Comparison of ENCODE assay signal across 11 cellular contexts in genomic region chr5:89968870-89969472, GRCh38.
A peak's percentile ranks its signal among the peaks of the same experiment; 100 is the strongest.
DNase-seq lines count a peak whose midpoint lies in the region; ATAC-seq and TF ChIP-seq lines count a peak whose summit lies in the region.
"Had no signal": no experiment of that assay in that cellular context is flagged by ENCODE, and none has a peak within 500 bp of the region (broad histone marks: within the 10 kb centered on the region; RNA-seq: fewer than 3 reads in every experiment).

No MANE protein-coding gene starts in this region.

- TF ChIP-seq POLR2A in testis (IDR thresholded peaks at IDR 0.05): no peak

- no peak overlapping the region for H2BK5ac ChIP-seq in mesenchymal stem cell (ENCODE audit: low read depth, low read length, poor library complexity, severe bottlenecking)

- DNase-seq in adipocyte (ENCODE audit: low read depth) (peak; percentile 65), mesenchymal stem cell (peak; percentile 30), testis (peak; percentile 32), NCI-H69 (lab: John Stamatoyannopoulos, UW) (no peak)
- DNase-seq: activated CD8-positive, alpha-beta T cell treated with anti-CD3 and anti-CD28 coated beads for 36 hours; CD4-positive, alpha-beta memory T cell; erythroblast; stimulated activated CD4-positive, alpha-beta T cell treated with anti-CD3 and anti-CD28 coated beads, Interleukin-4, amount 100 ng/mL, for 1 hour had no signal

- H3K79me1 ChIP-seq in mesenchymal stem cell (replicated peaks; ENCODE audit: low read length, poor library complexity, severe bottlenecking): no peaks in the 10 kb centered on the region

- no peak overlapping the region for H2BK12ac ChIP-seq in mesenchymal stem cell (ENCODE audit: low read length in 2 of 2)

- no peak overlapping the region for H3K4me3 ChIP-seq in adipocyte (ENCODE audit: low read length)
- no peak overlapping the region for H3K4me3 ChIP-seq in ectodermal cell (ENCODE audit: insufficient read depth, low read depth, low read length)
- no peak overlapping the region for H3K4me3 ChIP-seq in mesenchymal stem cell (ENCODE audit: insufficient read depth in 1 of 2, low read depth in 1 of 2, low read length in 2 of 2)
- no peak overlapping the region for H3K4me3 ChIP-seq in testis

- H3K27me3 ChIP-seq in adipocyte (replicated peaks; ENCODE audit: control insufficient read depth, insufficient read depth, low read length) (no peaks in the 10 kb centered on the region), ectodermal cell (ENCODE audit: control insufficient read depth, insufficient read depth, low read length, poor library complexity, severe bottlenecking) (no peaks in the 10 kb centered on the region), mesenchymal stem cell (ENCODE audit: control insufficient read depth in 1 of 2, insufficient read depth in 1 of 2, low read length in 2 of 2) (no peaks in the 10 kb centered on the region), testis (no peaks in the 10 kb centered on the region)

- H3K9me3 ChIP-seq in adipocyte (ENCODE audit: control insufficient read depth, low read length): no peaks in the 10 kb centered on the region
- H3K9me3 ChIP-seq in ectodermal cell (ENCODE audit: control insufficient read depth, low read length): no peaks in the 10 kb centered on the region
- no peaks in the 10 kb centered on the region for H3K9me3 ChIP-seq in mesenchymal stem cell (ENCODE audit: control insufficient read depth, low read length)
- H3K9me3 ChIP-seq in testis: no peaks in the 10 kb centered on the region

- no peak overlapping the region for H4K8ac ChIP-seq in mesenchymal stem cell (ENCODE audit: low read length)

- H3K4me1 ChIP-seq in adipocyte (ENCODE audit: control insufficient read depth, insufficient read depth, low read length) (peaks cover 11% of the 10 kb centered on the region), ectodermal cell (ENCODE audit: control insufficient read depth, insufficient read depth, low read length) (no peaks in the 10 kb centered on the region), mesenchymal stem cell (ENCODE audit: control insufficient read depth, insufficient read depth, low read depth, low read length) (no peaks in the 10 kb centered on the region), testis (peaks cover 5% of the 10 kb centered on the region)

- 75 to 79% methylated on average over 4 to 5 of the region's 5 CpGs for WGBS in ectodermal cell, 2 experiments
- WGBS in mesenchymal stem cell: 55% methylated on average over 2 of the region's 5 CpGs
- 25 to 52% methylated on average over 5 of the region's 5 CpGs for WGBS in testis, 2 donors

- no peak overlapping the region for H2AK5ac ChIP-seq in mesenchymal stem cell (ENCODE audit: low read length, severe bottlenecking)

- H3K4ac ChIP-seq in mesenchymal stem cell (ENCODE audit: low read depth in 1 of 2, low read length in 2 of 2): no peak overlapping the region

- H3K36me3 ChIP-seq in adipocyte (ENCODE audit: control insufficient read depth, insufficient read depth, low read length, severe bottlenecking) (no peaks in the 10 kb centered on the region), ectodermal cell (ENCODE audit: control insufficient read depth, insufficient read depth, low read length) (no peaks in the 10 kb centered on the region), mesenchymal stem cell (ENCODE audit: control insufficient read depth in 1 of 2, insufficient read depth in 2 of 2, low read depth in 1 of 2, low read length in 2 of 2) (no peaks in the 10 kb centered on the region), testis (ENCODE audit: low read depth, missing control alignments) (no peaks in the 10 kb centered on the region)

- TF ChIP-seq CTCF in testis (IDR thresholded peaks at IDR 0.05): no peak

- H3K9ac ChIP-seq in adipocyte (ENCODE audit: low read length) (no peak overlapping the region), mesenchymal stem cell (ENCODE audit: low read length) (no peak overlapping the region)

- no peak overlapping the region for H2BK15ac ChIP-seq in mesenchymal stem cell (ENCODE audit: low read depth, poor library complexity, severe bottlenecking)

- H4K91ac ChIP-seq in mesenchymal stem cell (ENCODE audit: low read length): no peak overlapping the region

- H3K18ac ChIP-seq in mesenchymal stem cell (ENCODE audit: low read depth in 1 of 2, low read length in 2 of 2): no peak overlapping the region

- ATAC-seq in GM19467 (IDR thresholded peaks at IDR 0.05; ENCODE audit: unreplicated experiment) (no peak), HG03457 (IDR thresholded peaks at IDR 0.05; ENCODE audit: unreplicated experiment) (no peak)
- ATAC-seq: activated CD8-positive, alpha-beta T cell treated with anti-CD3 and anti-CD28 coated beads for 36 hours had no signal

- H3K4me2 ChIP-seq in mesenchymal stem cell (ENCODE audit: low read length, poor library complexity, severe bottlenecking): no peak overlapping the region

- H3K27ac ChIP-seq in ectodermal cell (ENCODE audit: insufficient read depth, low read depth, low read length, poor library complexity, severe bottlenecking) (peak overlapping the region; percentile 30), mesenchymal stem cell (ENCODE audit: low read length, poor library complexity, severe bottlenecking) (no peak overlapping the region), testis (no peak overlapping the region)

- H2BK120ac ChIP-seq in mesenchymal stem cell (ENCODE audit: low read depth, low read length): no peak overlapping the region

- intact Hi-C loops in testis (cut with DNase I; ENCODE audit: low total_unique reads): no loop called here

- H3K14ac ChIP-seq in mesenchymal stem cell (ENCODE audit: low read length in 2 of 2): no peak overlapping the region

- no peak overlapping the region for H3K23ac ChIP-seq in mesenchymal stem cell (ENCODE audit: low read length in 2 of 2)

- H2AFZ ChIP-seq in mesenchymal stem cell (ENCODE audit: low read depth, low read length): no peak overlapping the region
